8 cellular contexts compared by ENCODE assay signal in the genomic region with DNA sequence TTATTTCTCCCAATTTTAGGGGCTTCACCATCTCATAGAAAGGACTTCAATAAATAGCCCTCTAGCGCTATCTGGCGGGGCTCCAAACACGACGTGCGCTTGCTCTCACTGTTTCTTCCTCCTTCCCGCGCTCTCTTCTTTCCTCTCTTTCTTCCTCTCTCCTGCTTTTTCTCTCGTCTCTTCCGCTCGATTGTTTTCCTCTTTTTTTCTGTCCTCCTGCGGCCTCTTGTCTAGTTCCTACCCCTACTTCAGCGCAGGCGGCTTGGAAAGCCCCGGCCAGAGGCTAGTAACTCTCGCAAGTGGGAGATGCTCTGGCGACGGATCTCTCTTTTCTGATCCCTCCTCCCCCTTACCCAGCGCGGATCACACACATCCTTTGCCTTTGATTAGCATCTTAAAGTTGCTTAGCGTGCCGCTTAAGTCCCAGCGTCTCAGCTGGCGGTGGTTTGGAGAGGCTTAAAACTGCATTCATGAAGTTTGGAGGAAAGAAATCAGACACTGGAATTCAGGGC. TPM values are rescaled to one million over a fixed set of nuclear protein-coding genes. Genes with fewer than 3 reads are reported as not detected.
A peak's percentile ranks its signal among the peaks of the same experiment; 100 is the strongest.
DNase-seq lines count a peak whose midpoint lies in the region; ATAC-seq and TF ChIP-seq lines count a peak whose summit lies in the region.

No MANE protein-coding gene starts in this region.

- H3K36me3 ChIP-seq in rectal smooth muscle tissue (ENCODE audit: control insufficient read depth, insufficient read depth, low read length): no peaks in the 10 kb centered on the region

- H3K4me1 ChIP-seq in rectal smooth muscle tissue (ENCODE audit: control insufficient read depth, insufficient read depth, low read length): peaks cover 6% of the 10 kb centered on the region

- peak; percentile 77 for DNase-seq in OCI-M1 (lab: John Stamatoyannopoulos, UW)
- peak; percentile 63 for DNase-seq in fibroblast of villous mesenchyme (ENCODE audit: low read depth)
- DNase-seq in activated CD8-positive, alpha-beta memory T cell treated with anti-CD3 and anti-CD28 coated beads, Interleukin-2, amount 50 U/mL, for 48 hours: no peak
- DNase-seq in NCI-H2029 treated with DMSO at 0.1 percent for 48 hours (lab: John Stamatoyannopoulos, UW): no peak
- no peak for DNase-seq in iPS-NIHi7 (ENCODE audit: extremely low spot score)

- H3K4me3 ChIP-seq in GM12875 (ENCODE audit: low read depth, low read length) (no peak overlapping the region), fibroblast of villous mesenchyme (ENCODE audit: low read depth, low read length) (peak overlapping the region; percentile 49), rectal smooth muscle tissue (ENCODE audit: low read length) (peak overlapping the region; percentile 56)

- TF ChIP-seq CTCF in GM12875 (IDR thresholded peaks at IDR 0.05; ENCODE audit: borderline replicate concordance, insufficient read depth, low read depth, low read length) (peak; percentile 50; the same call in 1 of the 2 replicates), fibroblast of villous mesenchyme (IDR thresholded peaks at IDR 0.05; ENCODE audit: insufficient read depth, low read depth, low read length) (peak; percentile 44)

- peak overlapping the region; percentile 65 for H3K9ac ChIP-seq in rectal smooth muscle tissue (ENCODE audit: low read length)

- no peak for ATAC-seq in HG03521 (IDR thresholded peaks at IDR 0.05; ENCODE audit: unreplicated experiment)

- H3K27ac ChIP-seq in rectal smooth muscle tissue (ENCODE audit: low read depth, low read length): peak overlapping the region; percentile 99

- H3K27me3 ChIP-seq in rectal smooth muscle tissue (ENCODE audit: control insufficient read depth, insufficient read depth, low read length): peaks cover 18% of the 10 kb centered on the region

RNA-seq across cellular contexts. Expression of gene MEIS2, which starts 6.2 kb away (rescaled TPM):
- total RNA-seq in fibroblast of villous mesenchyme: 40.9 and 73.0 TPM in 2 replicates

Comparison
In these comparisons a context has a peak if more than half of its experiments do, and no peak if none do; other contexts are left out.
1. DNase-seq: peak in OCI-M1 (single experiment) and fibroblast of villous mesenchyme (single experiment); none in activated CD8-positive, alpha-beta memory T cell treated with anti-CD3 and anti-CD28 coated beads, Interleukin-2, amount 50 U/mL, for 48 hours (single experiment), NCI-H2029 treated with DMSO at 0.1 percent for 48 hours (single experiment) and iPS-NIHi7 (single experiment).